11 cellular contexts compared by ENCODE assay signal in genomic region chr3:172098698-172099494, GRCh38. TPM values are rescaled to one million over a fixed set of nuclear protein-coding genes. Genes with fewer than 3 reads are reported as not detected.
A peak's percentile ranks its signal among the peaks of the same experiment; 100 is the strongest.
DNase-seq lines count a peak whose midpoint lies in the region; ATAC-seq, FAIRE-seq and TF ChIP-seq lines count a peak whose summit lies in the region.
"Had no signal": no experiment of that assay in that cellular context is flagged by ENCODE, and none has a peak within 500 bp of the region (broad histone marks: within the 10 kb centered on the region; RNA-seq: fewer than 3 reads in every experiment).

No MANE protein-coding gene starts in this region.

- H3K4me3 Mint-ChIP-seq in astrocyte (ENCODE audit: unreplicated experiment) (peak overlapping the region; percentile 59), type B pancreatic cell (peak overlapping the region; percentile 44)

- TF ChIP-seq CTCF in astrocyte (IDR thresholded peaks at IDR 0.05; ENCODE audit: insufficient read depth, low read depth, low read length) (no peak), left lung (IDR thresholded peaks at IDR 0.05) (no peak), type B pancreatic cell (conservative IDR thresholded peaks at IDR 0.05) (no peak), adrenal gland (IDR thresholded peaks at IDR 0.05) (no peak)

- H3K27ac ChIP-seq in astrocyte (ENCODE audit: low read depth, low read length) (no peak overlapping the region), left lung (peak overlapping the region; percentile 19 to 37), adrenal gland (no peak overlapping the region)
- H3K27ac ChIP-seq: 22Rv1 had no signal

- peak overlapping the region; percentile 18 for H3K4me2 ChIP-seq in astrocyte (ENCODE audit: low read length)

- no peaks in the 10 kb centered on the region for H3K27me3 Mint-ChIP-seq in astrocyte (ENCODE audit: low read depth, unreplicated experiment)
- H3K27me3 Mint-ChIP-seq in type B pancreatic cell = no peaks in the 10 kb centered on the region

- no peak for FAIRE-seq in astrocyte (lab: Jason Lieb, UNC)

- H3K4me1 Mint-ChIP-seq in astrocyte (ENCODE audit: low read depth, unreplicated experiment) (peaks cover 85% of the 10 kb centered on the region), type B pancreatic cell (ENCODE audit: unreplicated experiment) (peaks cover 54% of the 10 kb centered on the region)

- H3K27me3 ChIP-seq in astrocyte (ENCODE audit: insufficient read depth, low read length) (no peaks in the 10 kb centered on the region), left lung (no peaks in the 10 kb centered on the region), adrenal gland (no peaks in the 10 kb centered on the region)

- H3K27ac Mint-ChIP-seq in astrocyte (ENCODE audit: unreplicated experiment) (peak overlapping the region; percentile 88), type B pancreatic cell (no peak overlapping the region)

- peaks cover 89% of the 10 kb centered on the region for H4K20me1 ChIP-seq in astrocyte (ENCODE audit: insufficient read depth, low read length)

- peaks cover 99% of the 10 kb centered on the region for H3K79me2 ChIP-seq in astrocyte (ENCODE audit: insufficient read depth, low read length)

- H3K36me3 ChIP-seq in astrocyte (ENCODE audit: insufficient read depth, low read length) = peaks cover 3% of the 10 kb centered on the region
- H3K36me3 ChIP-seq in left lung = no peaks in the 10 kb centered on the region
- H3K36me3 ChIP-seq in adrenal gland (replicated peaks in 1 of 2) = no peaks in the 10 kb centered on the region

- DNase-seq in DMS79 treated with DMSO at 0.1 percent for 48 hours (lab: John Stamatoyannopoulos, UW) (peak; percentile 16), DMS79 (lab: John Stamatoyannopoulos, UW) (no peak), astrocyte (ENCODE audit: low read depth) (peak; percentile 42), left lung (no peak), type B pancreatic cell (ENCODE audit: extremely low spot score, unreplicated experiment) (no peak), adrenal gland (no peak), T-helper 2 cell (no peak)
- no peak for DNase-seq in stimulated activated naive CD4-positive, alpha-beta T cell treated with Interleukin-2 at 50 U/mL for 16 hours (lab: John Stamatoyannopoulos, UW)
- DNase-seq: amniotic stem cell, NCI-H226 had no signal

- H2AFZ ChIP-seq in astrocyte (ENCODE audit: low read depth, low read length) = no peak overlapping the region

- H3K36me3 Mint-ChIP-seq in astrocyte (ENCODE audit: low read depth, unreplicated experiment) = peaks cover 7% of the 10 kb centered on the region
- H3K36me3 Mint-ChIP-seq in type B pancreatic cell = peaks cover 14% of the 10 kb centered on the region

- H3K4me1 ChIP-seq in astrocyte (ENCODE audit: insufficient read depth, low read length) (peaks cover 48% of the 10 kb centered on the region), left lung (peaks cover 45 to 88% of the 10 kb centered on the region in 2 donors), adrenal gland (replicated peaks in 1 of 2) (peaks cover 6 to 72% of the 10 kb centered on the region in 2 donors)

- 77 to 83% (median 80%) methylated on average over 9 of the region's 9 CpGs for WGBS in adrenal gland, 4 donors

- no peak overlapping the region for H3K9ac ChIP-seq in astrocyte (ENCODE audit: low read length)

- H3K9me3 Mint-ChIP-seq in astrocyte (ENCODE audit: unreplicated experiment) (no peaks in the 10 kb centered on the region), type B pancreatic cell (no peaks in the 10 kb centered on the region)

- H3K4me3 ChIP-seq in astrocyte (ENCODE audit: insufficient read depth, low read depth, low read length) (no peak overlapping the region), left lung (no peak overlapping the region), adrenal gland (no peak overlapping the region)

- no peak for TF ChIP-seq POLR2A in adrenal gland (IDR thresholded peaks at IDR 0.05)

- ATAC-seq in left lung = peak; percentile 53

- H3K9me3 ChIP-seq in astrocyte (ENCODE audit: insufficient read depth, low read depth, low read length) (no peaks in the 10 kb centered on the region), left lung (peaks cover 0 to 2% of the 10 kb centered on the region in 2 donors), adrenal gland (replicated peaks in 1 of 3) (no peaks in the 10 kb centered on the region)

- intact Hi-C loops in left lung (cut with DNase I) = no loop called here
- intact Hi-C loops in adrenal gland (cut with DNase I) = no loop called here

RNA-seq across cellular contexts. Expression of gene FNDC3B, which starts 59.5 kb away (rescaled TPM):
- total RNA-seq in astrocyte (327 and 332 TPM in 2 replicates), left lung (100 to 1,000 TPM; 182 to 185 TPM), type B pancreatic cell (ENCODE audit: low replicate concordance) (67.9 and 79.2 TPM in 2 replicates), adrenal gland (100 to 1,000 TPM in 6 of 8 donors, 10 to 100 TPM in 2; 66.6 to 228 (median 128) TPM)
- polyA plus RNA-seq in adrenal gland = 100 to 1,000 TPM in 1 of 3 donors, 10 to 100 TPM in 1, 1 to 10 TPM in 1; 9.9 to 124 (median 15.2) TPM

Comparison
In these comparisons a context has a peak if more than half of its experiments do, and no peak if none do; other contexts are left out.
1. DNase-seq: peak in DMS79 treated with DMSO at 0.1 percent for 48 hours (single experiment) and astrocyte (single experiment); none in DMS79 (single experiment), left lung (0 of 2), type B pancreatic cell (single experiment), stimulated activated naive CD4-positive, alpha-beta T cell treated with Interleukin-2 at 50 U/mL for 16 hours (single experiment), adrenal gland (0 of 7) and T-helper 2 cell (0 of 5).
2. H3K27ac ChIP-seq: peak in left lung (2 of 2); none in astrocyte (single experiment) and adrenal gland (0 of 5).